8 cellular contexts compared by ENCODE assay signal in genomic region chr20:37178839-37179670, GRCh38. TPM values are rescaled to one million over a fixed set of nuclear protein-coding genes. Genes with fewer than 3 reads are reported as not detected.
DNase-seq lines count a peak whose midpoint lies in the region; ATAC-seq and TF ChIP-seq lines count a peak whose summit lies in the region.

Gene MROH8, minus strand, starts transcription at chr20:37179548.
Gene RPN2, plus strand, starts transcription at chr20:37179330. Its CDS starts 27 bp downstream, at chr20:37179357.

- peaks cover 24% of the 10 kb centered on the region for H3K4me1 ChIP-seq in PC-3 (ENCODE audit: insufficient read depth, low read length)
- H3K4me1 ChIP-seq in mucosa of rectum (ENCODE audit: control insufficient read depth in 2 of 2, insufficient read depth in 2 of 2, low read length in 2 of 2) = peaks cover 13 to 15% of the 10 kb centered on the region in 2 donors

- H3K4me3 ChIP-seq in Jurkat, Clone E6-1 (ENCODE audit: low read length) = peak within 1 kb of the TSS; percentile 95
- H3K4me3 ChIP-seq in PC-3 (ENCODE audit: low read length) = peak within 1 kb of the TSS; percentile 96
- peak within 1 kb of the TSS; percentile 95 to 97 for H3K4me3 ChIP-seq in mucosa of rectum (ENCODE audit: low read length in 2 of 2)

- no peak for TF ChIP-seq CTCF in PC-3 (conservative IDR thresholded peaks at IDR 0.05; ENCODE audit: low read depth, low read length)

- H2AFZ ChIP-seq in PC-3 (ENCODE audit: low read length) = peak within 1 kb of the TSS; percentile 80

- DNase-seq in DMS53 (lab: John Stamatoyannopoulos, UW) (peak; percentile 99), PC-3 (peak; percentile 96), erythroblast (lab: John Stamatoyannopoulos, UW) (peak; percentile 97 to 98)
- DNase-seq in Jurkat, Clone E6-1 (ENCODE audit: low read depth, low spot score) = peak; percentile 95
- DNase-seq in activated T-cell treated with anti-CD3 and anti-CD28 coated beads, Interleukin-2, amount 50 U/mL, for 24 hours = peak; percentile 96
- DNase-seq in stimulated activated CD8-positive, alpha-beta memory T cell treated with anti-CD3 and anti-CD28 coated beads, Interleukin-4, amount 100 ng/mL, for 4 hours (ENCODE audit: low read depth in 2 of 2, low spot score in 1 of 2) = peak; percentile 86 to 91

- H3K27ac Mint-ChIP-seq in activated T-cell treated with anti-CD3 and anti-CD28 coated beads, Interleukin-2, amount 50 U/mL, for 24 hours = peak within 1 kb of the TSS; percentile 98

- peaks cover 34% of the 10 kb centered on the region for H4K20me1 ChIP-seq in PC-3 (ENCODE audit: low read length)

- TF ChIP-seq POLR2A in erythroblast (IDR thresholded peaks at IDR 0.05; ENCODE audit: low read length) = peak; percentile 65

- H3K27me3 Mint-ChIP-seq in activated T-cell treated with anti-CD3 and anti-CD28 coated beads, Interleukin-2, amount 50 U/mL, for 24 hours = no peaks in the 10 kb centered on the region

- intact Hi-C loops in PC-3 (cut with micrococcal nuclease) = no loop called here

- H3K9me3 Mint-ChIP-seq in activated T-cell treated with anti-CD3 and anti-CD28 coated beads, Interleukin-2, amount 50 U/mL, for 24 hours = no peaks in the 10 kb centered on the region

- POLR2A ChIA-PET in PC-3 (lab: Charles Lee; ENCODE audit: unreplicated experiment) = interaction anchor here (0.5 to 0.7 kb wide), 3 partner anchors 9 to 508 kb away, joined by 3 to 12 read pairs (median 7); no protein-coding TSS in a partner anchor

- H3K4me1 Mint-ChIP-seq in activated T-cell treated with anti-CD3 and anti-CD28 coated beads, Interleukin-2, amount 50 U/mL, for 24 hours (ENCODE audit: low read depth) = peaks cover 41% of the 10 kb centered on the region

- CTCF ChIA-PET in PC-3 (lab: Charles Lee) = interaction anchor here (0.6 to 2.2 kb wide), 4 partner anchors 13 to 132 kb away, joined by 3 to 11 read pairs (median 4); no protein-coding TSS in a partner anchor

- no peaks in the 10 kb centered on the region for H3K9me2 ChIP-seq in PC-3 (replicated peaks; ENCODE audit: low read length)

- peak; percentile 92 for ATAC-seq in GM21717 (IDR thresholded peaks at IDR 0.05; ENCODE audit: unreplicated experiment)
- peak; percentile 93 for ATAC-seq in PC-3

- peaks cover 50% of the 10 kb centered on the region for H3K79me2 ChIP-seq in PC-3 (ENCODE audit: low read length)

- H3K27ac ChIP-seq in PC-3 (ENCODE audit: low read length) = peak within 1 kb of the TSS; percentile 92
- H3K27ac ChIP-seq in mucosa of rectum (ENCODE audit: low read depth in 2 of 2, low read length in 2 of 2) = peak within 1 kb of the TSS; percentile 93 to 96

- H3F3A ChIP-seq in PC-3 (ENCODE audit: low read length, unreplicated experiment) = no peaks in the 10 kb centered on the region

- peaks cover 53% of the 10 kb centered on the region for H3K36me3 Mint-ChIP-seq in activated T-cell treated with anti-CD3 and anti-CD28 coated beads, Interleukin-2, amount 50 U/mL, for 24 hours (ENCODE audit: low read depth)

- H3K9me3 ChIP-seq in PC-3 (ENCODE audit: low read length) (no peaks in the 10 kb centered on the region), mucosa of rectum (ENCODE audit: control insufficient read depth in 2 of 2, low read length in 2 of 2) (no peaks in the 10 kb centered on the region)

- no TSS peak for BruUV-seq in PC-3 (replicated peaks; lab: Mats Ljungman, UMichigan)

- H3K27me3 ChIP-seq in PC-3 (ENCODE audit: low read length) (no peaks in the 10 kb centered on the region), mucosa of rectum (ENCODE audit: control insufficient read depth in 2 of 2, insufficient read depth in 2 of 2, low read length in 2 of 2) (no peaks in the 10 kb centered on the region)

- H3K4me2 ChIP-seq in PC-3 (ENCODE audit: low read length) = peak within 1 kb of the TSS; percentile 96

- peak within 1 kb of the TSS; percentile 99 for H3K9ac ChIP-seq in PC-3 (ENCODE audit: low read length)
- H3K9ac ChIP-seq in mucosa of rectum (ENCODE audit: low read depth in 1 of 2, low read length in 2 of 2) = peak within 1 kb of the TSS; percentile 89 to 97

- peak within 1 kb of the TSS; percentile 98 for H3K4me3 Mint-ChIP-seq in activated T-cell treated with anti-CD3 and anti-CD28 coated beads, Interleukin-2, amount 50 U/mL, for 24 hours

- H3K36me3 ChIP-seq in PC-3 (ENCODE audit: low read depth, low read length) (peaks cover 20% of the 10 kb centered on the region), mucosa of rectum (ENCODE audit: control insufficient read depth in 2 of 2, insufficient read depth in 2 of 2, low read length in 2 of 2) (peaks cover 4 to 8% of the 10 kb centered on the region in 2 donors)

RNA-seq across cellular contexts. Expression of gene MROH8, which starts in this region (rescaled TPM):
- 2.3 TPM for polyA plus RNA-seq in Jurkat, Clone E6-1 (2012; ENCODE audit: insufficient read depth, insufficient read length)
- 0.58 and 0.98 TPM in 2 replicates for total RNA-seq in PC-3 (2014; rRNA removed)

RNA-seq across cellular contexts. Expression of gene RPN2, which starts in this region (rescaled TPM):
- 236 TPM for polyA plus RNA-seq in Jurkat, Clone E6-1 (2012; ENCODE audit: insufficient read depth, insufficient read length)
- 257 and 274 TPM in 2 replicates for total RNA-seq in PC-3 (2014; rRNA removed)

Comparison
In these comparisons a context has a peak if more than half of its experiments do, and no peak if none do; other contexts are left out.
1. Peak in every context shown above with its lines: DNase-seq, ATAC-seq, H3K4me3 ChIP-seq and H3K27ac ChIP-seq.